Comparison of ENCODE assay signal across 8 cellular contexts in genomic region chr19:8001651-8001994, GRCh38. TPM values are rescaled to one million over a fixed set of nuclear protein-coding genes. Genes with fewer than 3 reads are reported as not detected.
DNase-seq lines count a peak whose midpoint lies in the region; ATAC-seq and TF ChIP-seq lines count a peak whose summit lies in the region.

No MANE protein-coding gene starts in this region.

- no peak for ATAC-seq in activated T-helper 17 cell treated with anti-CD3 and anti-CD28 coated beads, Interleukin-2, amount 50 U/mL, for 72 hours (replicated peaks)
- no peak for ATAC-seq in stimulated activated effector memory CD8-positive, alpha-beta T cell treated with anti-CD3 and anti-CD28 coated beads, Interleukin-12 subunit alpha, Interleukin-12 subunit beta, amount 100 ng/mL, for 72 hours

- H3K4me1 Mint-ChIP-seq in activated T-helper 17 cell treated with anti-CD3 and anti-CD28 coated beads, Interleukin-2, amount 50 U/mL, for 72 hours = peaks cover 35% of the 10 kb centered on the region
- H3K4me1 Mint-ChIP-seq in stimulated activated effector memory CD8-positive, alpha-beta T cell treated with anti-CD3 and anti-CD28 coated beads, Interleukin-12 subunit alpha, Interleukin-12 subunit beta, amount 100 ng/mL, for 72 hours = peaks cover 64% of the 10 kb centered on the region

- DNase-seq in HFF-Myc (ENCODE audit: extremely low read depth, low read depth) = no peak
- no peak for DNase-seq in stimulated activated effector memory CD8-positive, alpha-beta T cell treated with anti-CD3 and anti-CD28 coated beads, Interleukin-12 subunit alpha, Interleukin-12 subunit beta, amount 100 ng/mL, for 72 hours (ENCODE audit: low spot score in 2 of 2)
- DNase-seq in pons (ENCODE audit: low spot score) = no peak
- DNase-seq in hepatic stellate cell (ENCODE audit: low spot score) = no peak
- DNase-seq in occipital lobe (lab: John Stamatoyannopoulos, UW) = no peak
- no peak for DNase-seq in DMS53 treated with DMSO at 0.1 percent for 48 hours (lab: John Stamatoyannopoulos, UW; ENCODE audit: unreplicated experiment)

- peaks cover 17% of the 10 kb centered on the region for H3K36me3 Mint-ChIP-seq in activated T-helper 17 cell treated with anti-CD3 and anti-CD28 coated beads, Interleukin-2, amount 50 U/mL, for 72 hours (ENCODE audit: low read depth)
- peaks cover 47% of the 10 kb centered on the region for H3K36me3 Mint-ChIP-seq in stimulated activated effector memory CD8-positive, alpha-beta T cell treated with anti-CD3 and anti-CD28 coated beads, Interleukin-12 subunit alpha, Interleukin-12 subunit beta, amount 100 ng/mL, for 72 hours

- TF ChIP-seq CTCF in HFF-Myc (IDR thresholded peaks at IDR 0.05; ENCODE audit: low read depth, low read length, missing control alignments) = no peak

- H3K9me3 Mint-ChIP-seq in activated T-helper 17 cell treated with anti-CD3 and anti-CD28 coated beads, Interleukin-2, amount 50 U/mL, for 72 hours = no peaks in the 10 kb centered on the region
- H3K9me3 Mint-ChIP-seq in stimulated activated effector memory CD8-positive, alpha-beta T cell treated with anti-CD3 and anti-CD28 coated beads, Interleukin-12 subunit alpha, Interleukin-12 subunit beta, amount 100 ng/mL, for 72 hours = no peaks in the 10 kb centered on the region

- no peaks in the 10 kb centered on the region for H3K27me3 ChIP-seq in iPS-20b (ENCODE audit: insufficient read depth, low read length)

- H3K9ac ChIP-seq in iPS-20b (ENCODE audit: low read depth, low read length) = peak overlapping the region; percentile 67; the same call in 1 of the 2 replicates

- H3K4me3 ChIP-seq in HFF-Myc (replicated peaks; ENCODE audit: low read depth, low read length) (peak overlapping the region; percentile 43), iPS-20b (ENCODE audit: low read length) (peak overlapping the region; percentile 60; the same call in 1 of the 2 replicates)

- peak overlapping the region; percentile 95 for H3K27ac Mint-ChIP-seq in activated T-helper 17 cell treated with anti-CD3 and anti-CD28 coated beads, Interleukin-2, amount 50 U/mL, for 72 hours
- peak overlapping the region; percentile 96 for H3K27ac Mint-ChIP-seq in stimulated activated effector memory CD8-positive, alpha-beta T cell treated with anti-CD3 and anti-CD28 coated beads, Interleukin-12 subunit alpha, Interleukin-12 subunit beta, amount 100 ng/mL, for 72 hours

- H3K27me3 Mint-ChIP-seq in activated T-helper 17 cell treated with anti-CD3 and anti-CD28 coated beads, Interleukin-2, amount 50 U/mL, for 72 hours = no peaks in the 10 kb centered on the region

- no peak overlapping the region for H3K27ac ChIP-seq in iPS-20b (ENCODE audit: low read length)

- peak overlapping the region; percentile 94 for H3K4me3 Mint-ChIP-seq in activated T-helper 17 cell treated with anti-CD3 and anti-CD28 coated beads, Interleukin-2, amount 50 U/mL, for 72 hours
- peak overlapping the region; percentile 89 for H3K4me3 Mint-ChIP-seq in stimulated activated effector memory CD8-positive, alpha-beta T cell treated with anti-CD3 and anti-CD28 coated beads, Interleukin-12 subunit alpha, Interleukin-12 subunit beta, amount 100 ng/mL, for 72 hours

- H3K36me3 ChIP-seq in iPS-20b (ENCODE audit: insufficient read depth, low read depth, low read length) = peaks cover 25% of the 10 kb centered on the region; the same call in 1 of the 2 replicates

- peaks cover 20% of the 10 kb centered on the region for H3K4me1 ChIP-seq in iPS-20b (ENCODE audit: insufficient read depth, low read length)

- no peaks in the 10 kb centered on the region for H3K9me3 ChIP-seq in iPS-20b (ENCODE audit: insufficient read depth, low read depth, low read length)

RNA-seq across cellular contexts. Expression of gene ELAVL1, which starts 3.8 kb away (rescaled TPM):
- total RNA-seq in activated T-helper 17 cell treated with anti-CD3 and anti-CD28 coated beads, Interleukin-2, amount 50 U/mL, for 72 hours = 100 to 1,000 TPM in 1 of 2 donors, 10 to 100 TPM in 1; 81.6 to 155 TPM
- 16.2 TPM for total RNA-seq in occipital lobe

RNA-seq across cellular contexts. Expression of gene CCL25, which starts 50.9 kb away (rescaled TPM):
- total RNA-seq in activated T-helper 17 cell treated with anti-CD3 and anti-CD28 coated beads, Interleukin-2, amount 50 U/mL, for 72 hours = under 1 TPM in 1 of 2 donors, not detected in 1; 0.48 TPM
- total RNA-seq in occipital lobe = 0.31 TPM

RNA-seq across cellular contexts. Expression of gene TIMM44, which starts 58.2 kb away (rescaled TPM):
- total RNA-seq in activated T-helper 17 cell treated with anti-CD3 and anti-CD28 coated beads, Interleukin-2, amount 50 U/mL, for 72 hours = 10 to 100 TPM; 49.8 to 81.5 TPM
- 20.9 TPM for total RNA-seq in occipital lobe
